Comparison of ENCODE assay signal across 9 cellular contexts in the genomic region with DNA sequence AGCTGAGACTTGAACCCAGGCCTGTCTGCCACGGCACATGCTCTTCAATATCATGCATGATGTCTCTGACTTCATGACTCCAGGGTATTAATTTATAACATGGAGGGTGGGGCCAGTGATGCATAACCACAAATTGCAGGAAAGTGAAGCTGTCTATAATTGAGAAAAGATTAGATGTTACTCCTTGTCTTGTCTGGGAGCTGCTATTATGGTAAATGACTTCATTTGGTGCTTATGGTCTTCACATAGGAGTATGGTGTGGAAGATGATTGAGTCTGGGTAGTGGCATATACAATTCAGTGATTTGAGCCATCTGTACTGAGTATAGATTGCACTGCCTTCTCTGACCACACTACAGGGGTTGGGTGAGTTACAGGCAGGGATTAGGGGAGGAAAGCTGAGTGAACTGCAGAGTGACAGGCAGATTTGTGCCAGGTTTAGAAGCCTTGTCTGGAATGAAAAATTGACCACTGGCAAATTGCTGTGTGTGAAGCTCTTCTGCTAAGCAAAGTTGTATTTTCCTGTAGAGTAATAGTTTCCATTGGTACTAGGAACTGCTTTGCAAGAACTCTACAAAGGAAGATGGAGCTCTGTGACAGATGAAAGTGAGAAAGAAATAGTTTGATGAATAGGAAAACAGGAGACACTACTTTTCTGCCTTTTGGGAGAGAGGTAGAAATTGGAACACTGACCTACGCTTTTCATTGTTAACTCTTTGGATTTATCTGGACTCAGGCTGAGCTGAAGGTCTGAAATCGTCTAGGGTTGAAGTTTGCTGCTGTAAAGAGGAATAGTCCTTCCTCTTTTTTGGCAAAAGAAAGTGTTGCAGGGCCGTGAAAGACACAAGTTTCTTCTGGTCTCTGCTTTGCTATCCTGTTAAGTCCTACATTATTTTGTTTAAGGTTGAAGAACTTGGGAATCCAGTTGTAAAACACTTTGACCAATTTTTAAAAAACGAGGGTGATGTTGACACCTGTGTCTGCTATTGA. TPM values are rescaled to one million over a fixed set of nuclear protein-coding genes. Genes with fewer than 3 reads are reported as not detected.
DNase-seq lines count a peak whose midpoint lies in the region; ATAC-seq, FAIRE-seq and TF ChIP-seq lines count a peak whose summit lies in the region.
"Had no signal": no experiment of that assay in that cellular context is flagged by ENCODE, and none has a peak within 500 bp of the region (broad histone marks: within the 10 kb centered on the region; RNA-seq: fewer than 3 reads in every experiment).

No MANE protein-coding gene starts in this region.

- CTCF ChIA-PET in activated CD4-positive, alpha-beta T cell treated with anti-CD3 and anti-CD28 coated beads for 36 hours (lab: Charles Lee) = interaction anchor here (0.6 to 1.2 kb wide), 6 partner anchors 10 to 554 kb away, joined by 3 to 4 read pairs (median 3); a partner anchor contains a TSS

- no peak for TF ChIP-seq POLR2A in NB4 (IDR thresholded peaks at IDR 0.05; ENCODE audit: extremely low read depth, insufficient read length)

- no peak for TF ChIP-seq CTCF in NB4 (IDR thresholded peaks at IDR 0.05; ENCODE audit: low read depth, low read length)
- no peak for TF ChIP-seq CTCF in bronchial epithelial cell (IDR thresholded peaks at IDR 0.05; ENCODE audit: insufficient read depth, low read length, severe bottlenecking)
- no peak for TF ChIP-seq CTCF in osteoblast (IDR thresholded peaks at IDR 0.05; ENCODE audit: extremely low read depth, low read depth, low read length)

- H3K9me3 Mint-ChIP-seq in activated CD4-positive, alpha-beta T cell treated with anti-CD3 and anti-CD28 coated beads for 36 hours (ENCODE audit: low read depth) = no peaks in the 10 kb centered on the region

- POLR2A ChIA-PET in activated CD4-positive, alpha-beta T cell treated with anti-CD3 and anti-CD28 coated beads for 36 hours (lab: Charles Lee) = interaction anchor here (0.6 kb wide), 3 partner anchors 13 to 1085 kb away, joined by 3 read pairs; no protein-coding TSS in a partner anchor

- H3K27me3 Mint-ChIP-seq in activated CD4-positive, alpha-beta T cell treated with anti-CD3 and anti-CD28 coated beads for 36 hours = no peaks in the 10 kb centered on the region

- H3K4me1 ChIP-seq in osteoblast (ENCODE audit: insufficient read depth, low read length) = peaks cover 29% of the 10 kb centered on the region

- H3K4me2 ChIP-seq in osteoblast (ENCODE audit: insufficient read depth, low read length) = peak overlapping the region; percentile 86

- H3K36me3 Mint-ChIP-seq in activated CD4-positive, alpha-beta T cell treated with anti-CD3 and anti-CD28 coated beads for 36 hours (ENCODE audit: low read depth) = peaks cover 39% of the 10 kb centered on the region

- no peak overlapping the region for H2AFZ ChIP-seq in osteoblast (ENCODE audit: low read length)

- H3K4me3 Mint-ChIP-seq in activated CD4-positive, alpha-beta T cell treated with anti-CD3 and anti-CD28 coated beads for 36 hours = no peak overlapping the region

- H3K27ac Mint-ChIP-seq in activated CD4-positive, alpha-beta T cell treated with anti-CD3 and anti-CD28 coated beads for 36 hours = peak overlapping the region; percentile 81

- peaks cover 66% of the 10 kb centered on the region for H4K20me1 ChIP-seq in osteoblast (ENCODE audit: insufficient read depth, low read length)

- no peaks in the 10 kb centered on the region for H3K9me3 ChIP-seq in osteoblast (ENCODE audit: low read depth, low read length)

- H3K79me2 ChIP-seq in osteoblast (ENCODE audit: insufficient read depth, low read length) = peaks cover 77% of the 10 kb centered on the region

- H3K27me3 ChIP-seq in bronchial epithelial cell (ENCODE audit: control insufficient read depth, insufficient read depth, low read length) (no peaks in the 10 kb centered on the region), osteoblast (ENCODE audit: insufficient read depth, low read length) (no peaks in the 10 kb centered on the region)

- FAIRE-seq in bronchial epithelial cell (lab: Jason Lieb, UNC) = no peak

- intact Hi-C loops in activated CD4-positive, alpha-beta T cell treated with anti-CD3 and anti-CD28 coated beads for 36 hours (cut with DNase I, micrococcal nuclease) = loop anchor here (5.0 to 10.0 kb wide), 6 partner anchors 200 to 1958 kb away; a partner anchor contains a TSS

- no peak for DNase-seq in activated CD4-positive, alpha-beta T cell treated with anti-CD3 and anti-CD28 coated beads for 36 hours
- DNase-seq in activated CD4-positive, alpha-beta T cell treated with anti-CD3 and anti-CD28 coated beads, Interleukin-2, amount 50 U/mL, for 4 hours = no peak
- DNase-seq in NB4 (ENCODE audit: low read depth) (peak; percentile 52), bronchial epithelial cell (ENCODE audit: low read depth) (peak; percentile 15), osteoblast (ENCODE audit: insufficient read length, low spot score, missing footprints) (peak; percentile 68), NCI-H2196 treated with DMSO at 0.1 percent for 48 hours (lab: John Stamatoyannopoulos, UW; ENCODE audit: unreplicated experiment) (no peak)
- DNase-seq: NCI-H526 had no signal

- H3K27ac ChIP-seq in osteoblast (ENCODE audit: low read depth, low read length) = peak overlapping the region; percentile 40

- H3K4me3 ChIP-seq in NB4 (ENCODE audit: low read depth, low read length) (peak overlapping the region; percentile 92), bronchial epithelial cell (ENCODE audit: low read depth, low read length) (no peak overlapping the region), osteoblast (ENCODE audit: insufficient read depth, low read length) (peak overlapping the region; percentile 87)

- H3K36me3 ChIP-seq in bronchial epithelial cell (ENCODE audit: control insufficient read depth, insufficient read depth, low read length) (peaks cover 1% of the 10 kb centered on the region), osteoblast (ENCODE audit: insufficient read depth, low read length) (peaks cover 12% of the 10 kb centered on the region)

- peaks cover 53% of the 10 kb centered on the region for H3K4me1 Mint-ChIP-seq in activated CD4-positive, alpha-beta T cell treated with anti-CD3 and anti-CD28 coated beads for 36 hours

- no peak for ATAC-seq in activated CD4-positive, alpha-beta T cell treated with anti-CD3 and anti-CD28 coated beads for 36 hours
- no peak for ATAC-seq in GM19023 (IDR thresholded peaks at IDR 0.05; ENCODE audit: unreplicated experiment)
- no peak for ATAC-seq in GM18858 (IDR thresholded peaks at IDR 0.05; ENCODE audit: unreplicated experiment)

RNA-seq across cellular contexts. Expression of a gene that starts 2.7 kb away (rescaled TPM):
- total RNA-seq in activated CD4-positive, alpha-beta T cell treated with anti-CD3 and anti-CD28 coated beads for 36 hours = 100 to 1,000 TPM; 193 to 214 TPM
- total RNA-seq in bronchial epithelial cell (138 and 232 TPM in 2 replicates), osteoblast (245 and 257 TPM in 2 replicates)

RNA-seq across cellular contexts. Expression of a gene that starts 36.8 kb away (rescaled TPM):
- not detected for total RNA-seq in activated CD4-positive, alpha-beta T cell treated with anti-CD3 and anti-CD28 coated beads for 36 hours
- total RNA-seq in bronchial epithelial cell (not detected in 2 replicates), osteoblast (not detected in 2 replicates)

Comparison
In these comparisons a context has a peak if more than half of its experiments do, and no peak if none do; other contexts are left out.
1. DNase-seq: peak in NB4 (single experiment), bronchial epithelial cell (single experiment) and osteoblast (single experiment); none in activated CD4-positive, alpha-beta T cell treated with anti-CD3 and anti-CD28 coated beads for 36 hours (single experiment), activated CD4-positive, alpha-beta T cell treated with anti-CD3 and anti-CD28 coated beads, Interleukin-2, amount 50 U/mL, for 4 hours (0 of 2) and NCI-H2196 treated with DMSO at 0.1 percent for 48 hours (single experiment).